Comparison of ENCODE assay signal across 22 cellular contexts in genomic region chr2:176378323-176378722, GRCh38.
A peak's percentile ranks its signal among the peaks of the same experiment; 100 is the strongest.
DNase-seq lines count a peak whose midpoint lies in the region; ATAC-seq, FAIRE-seq and TF ChIP-seq lines count a peak whose summit lies in the region.
"Had no signal": no experiment of that assay in that cellular context is flagged by ENCODE, and none has a peak within 500 bp of the region (broad histone marks: within the 10 kb centered on the region; RNA-seq: fewer than 3 reads in every experiment).

No MANE protein-coding gene starts in this region.

- no peaks in the 10 kb centered on the region for H4K20me1 ChIP-seq in K562 (replicated peaks; ENCODE audit: control insufficient read depth, insufficient read depth, low read length)
- H4K20me1 ChIP-seq: BLaER1 had no signal

- TF ChIP-seq EP300 in K562 (IDR thresholded peaks at IDR 0.05; ENCODE audit: low read length) = no peak

- H3K9me1 ChIP-seq in K562 (ENCODE audit: control insufficient read depth, insufficient read depth, low read length) = no peaks in the 10 kb centered on the region

- no peaks in the 10 kb centered on the region for H3K27me3 ChIP-seq in K562 (ENCODE audit: control insufficient read depth in 2 of 2, insufficient read depth in 2 of 2, low read length in 2 of 2)
- no peaks in the 10 kb centered on the region for H3K27me3 ChIP-seq in colonic mucosa
- H3K27me3 ChIP-seq: BE2C, BLaER1 had no signal

- POLR2A ChIA-PET in K562 (lab: Yijun Ruan, JAX) = no interaction called here

- H3K27ac ChIP-seq in K562 (ENCODE audit: extremely low read depth, low read depth, low read length) (no peak overlapping the region), kidney (ENCODE audit: low read depth in 2 of 2, low read length in 2 of 2) (no peak overlapping the region), colonic mucosa (no peak overlapping the region)
- H3K27ac ChIP-seq: 22Rv1, BLaER1 had no signal

- H2AFZ ChIP-seq in K562 (ENCODE audit: low read depth, low read length) = no peak overlapping the region

- intact Hi-C loops in K562 (cut with micrococcal nuclease) (loop anchor here (10.0 kb wide), 1 partner anchor 234 kb away; no protein-coding TSS in a partner anchor), kidney (cut with DNase I) (no loop called here), colonic mucosa (cut with DNase I) (no loop called here)

- H3K4me2 ChIP-seq in K562 (ENCODE audit: insufficient read depth, low read length) = no peak overlapping the region
- H3K4me2 ChIP-seq: BLaER1 had no signal

- no peak for ATAC-seq in K562
- ATAC-seq in GM21515 (IDR thresholded peaks at IDR 0.05; ENCODE audit: unreplicated experiment) = no peak
- ATAC-seq: CD8-positive, alpha-beta T cell had no signal

- H3K9ac ChIP-seq in K562 (ENCODE audit: insufficient read depth in 1 of 2, low read depth in 2 of 2, low read length in 2 of 2) = no peak overlapping the region
- no peak overlapping the region for H3K9ac ChIP-seq in kidney (ENCODE audit: low read length in 2 of 2)
- H3K9ac ChIP-seq in colonic mucosa (ENCODE audit: low read depth in 2 of 2, low read length in 2 of 2) = no peak overlapping the region
- H3K9ac ChIP-seq: BLaER1 had no signal

- in situ Hi-C loops in K562 (cut with MboI) = no loop called here

- H3K79me2 ChIP-seq in K562 (ENCODE audit: control insufficient read depth, insufficient read depth, low read length) = no peaks in the 10 kb centered on the region

- H3K9me3 ChIP-seq in K562 (replicated peaks; ENCODE audit: control insufficient read depth, insufficient read depth, low read depth, low read length) (no peaks in the 10 kb centered on the region), kidney (ENCODE audit: control insufficient read depth in 1 of 2, low read length in 2 of 2) (peaks cover 0 to 5% of the 10 kb centered on the region in 2 donors), colonic mucosa (no peaks in the 10 kb centered on the region)
- H3K9me3 ChIP-seq: BE2C had no signal

- TF ChIP-seq RAD21 in K562 (CRISPR knock-in tag; conservative IDR thresholded peaks at IDR 0.05 in 1 of 2, IDR thresholded peaks at IDR 0.05 in 1 of 2) = no peak

- no peak for DNase-seq in RCC 7860 (ENCODE audit: low spot score)
- DNase-seq in K562 (ENCODE audit: extremely low read depth in 1 of 4, low spot score in 3 of 4) = no peak
- DNase-seq in kidney = no peak
- no peak for DNase-seq in colonic mucosa
- DNase-seq in RKO (ENCODE audit: low spot score) = no peak
- DNase-seq: ACHN; BE2C; C1 segment of cervical spinal cord; Caco-2; Calu3; CD4-positive, alpha-beta T cell; CD8-positive, alpha-beta T cell; DMS79 treated with DMSO at 0.1 percent for 48 hours; GF-D8 had no signal

- H3K4me3 ChIP-seq in K562 (no peak overlapping the region), kidney (ENCODE audit: low read length in 2 of 2) (no peak overlapping the region), colonic mucosa (no peak overlapping the region)
- H3K4me3 ChIP-seq: BLaER1 had no signal

- H3K36me3 ChIP-seq in K562 (ENCODE audit: control insufficient read depth, insufficient read depth, low read length) (no peaks in the 10 kb centered on the region), kidney (ENCODE audit: control insufficient read depth in 1 of 2, insufficient read depth in 2 of 2, low read length in 2 of 2) (no peaks in the 10 kb centered on the region), colonic mucosa (no peaks in the 10 kb centered on the region)
- H3K36me3 ChIP-seq: BE2C, BLaER1 had no signal

- H3K4me1 ChIP-seq in K562 (replicated peaks in 1 of 2; ENCODE audit: control insufficient read depth in 2 of 2, insufficient read depth in 2 of 2, low read length in 2 of 2) (no peaks in the 10 kb centered on the region), kidney (ENCODE audit: control insufficient read depth in 1 of 2, insufficient read depth in 1 of 2, low read depth in 1 of 2, low read length in 2 of 2) (no peaks in the 10 kb centered on the region), colonic mucosa (no peaks in the 10 kb centered on the region)
- H3K4me1 ChIP-seq: BE2C, BLaER1, Caco-2 had no signal

- FAIRE-seq in A204.1 (lab: Jason Lieb, UNC) (peak; percentile 77), RCC 7860 (lab: Jason Lieb, UNC) (peak; percentile 21), K562 (lab: Jason Lieb, UNC) (no peak), kidney (lab: Jason Lieb, UNC) (peak; percentile 19)
- FAIRE-seq: D721Med, G401.6, GM12891, GM19239 had no signal

- TF ChIP-seq POLR2A in K562 (conservative IDR thresholded peaks at IDR 0.05) = no peak

- 4% methylated on average over 1 of the region's 1 CpG for WGBS in K562 (ENCODE audit: insufficient coverage, low coverage, missing lambda C conversion rate)

- CTCF ChIA-PET in K562 (lab: Yijun Ruan, JAX; ENCODE audit: low intra/inter-chr PET ratio) = no interaction called here

- BruUV-seq in K562 (replicated peaks; lab: Mats Ljungman, UMichigan) = no TSS peak

- TF ChIP-seq CTCF in K562 (IDR thresholded peaks at IDR 0.05 in 2 of 3, conservative IDR thresholded peaks at IDR 0.05 in 1 of 3; ENCODE audit: insufficient read depth in 2 of 3, low read depth in 1 of 3, low read length in 3 of 3) = no peak
- TF ChIP-seq CTCF in kidney (IDR thresholded peaks at IDR 0.05; ENCODE audit: borderline replicate concordance, extremely low read depth, insufficient read depth) = no peak
- TF ChIP-seq CTCF in colonic mucosa (IDR thresholded peaks at IDR 0.05) = no peak

TF ChIP-seq in K562, 482 proteins besides CTCF, POLR2A, EP300 and RAD21 (continues in another document):
- TF ChIP-seq HDAC2 (IDR thresholded peaks at IDR 0.05) = no peak
- TF ChIP-seq NCOA6 (IDR thresholded peaks at IDR 0.05) = no peak
- TF ChIP-seq REST (CRISPR knock-in tag; IDR thresholded peaks at IDR 0.05; ENCODE audit: low read depth) = no peak
- TF ChIP-seq SETDB1 (IDR thresholded peaks at IDR 0.05; ENCODE audit: low read length) = no peak
- TF ChIP-seq THRAP3 (IDR thresholded peaks at IDR 0.05; ENCODE audit: borderline replicate concordance) = no peak
- TF ChIP-seq HSF4 (CRISPR knock-in tag; IDR thresholded peaks at IDR 0.05; ENCODE audit: borderline replicate concordance) = no peak
- no peak for TF ChIP-seq SMARCA5 (IDR thresholded peaks at IDR 0.05)
- TF ChIP-seq, protein P1, sequence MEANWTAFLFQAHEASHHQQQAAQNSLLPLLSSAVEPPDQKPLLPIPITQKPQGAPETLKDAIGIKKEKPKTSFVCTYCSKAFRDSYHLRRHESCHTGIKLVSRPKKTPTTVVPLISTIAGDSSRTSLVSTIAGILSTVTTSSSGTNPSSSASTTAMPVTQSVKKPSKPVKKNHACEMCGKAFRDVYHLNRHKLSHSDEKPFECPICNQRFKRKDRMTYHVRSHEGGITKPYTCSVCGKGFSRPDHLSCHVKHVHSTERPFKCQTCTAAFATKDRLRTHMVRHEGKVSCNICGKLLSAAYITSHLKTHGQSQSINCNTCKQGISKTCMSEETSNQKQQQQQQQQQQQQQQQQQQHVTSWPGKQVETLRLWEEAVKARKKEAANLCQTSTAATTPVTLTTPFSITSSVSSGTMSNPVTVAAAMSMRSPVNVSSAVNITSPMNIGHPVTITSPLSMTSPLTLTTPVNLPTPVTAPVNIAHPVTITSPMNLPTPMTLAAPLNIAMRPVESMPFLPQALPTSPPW (CRISPR knock-in tag; IDR thresholded peaks at IDR 0.05) = no peak
- TF ChIP-seq STAT5A (IDR thresholded peaks at IDR 0.05; ENCODE audit: borderline replicate concordance, low read length) = no peak
- no peak for TF ChIP-seq HMG20B (CRISPR knock-in tag; IDR thresholded peaks at IDR 0.05)
- no peak for TF ChIP-seq KDM2B (CRISPR knock-in tag; IDR thresholded peaks at IDR 0.05)
- TF ChIP-seq SMARCA4 (IDR thresholded peaks at IDR 0.05) = no peak
- TF ChIP-seq, protein P2, sequence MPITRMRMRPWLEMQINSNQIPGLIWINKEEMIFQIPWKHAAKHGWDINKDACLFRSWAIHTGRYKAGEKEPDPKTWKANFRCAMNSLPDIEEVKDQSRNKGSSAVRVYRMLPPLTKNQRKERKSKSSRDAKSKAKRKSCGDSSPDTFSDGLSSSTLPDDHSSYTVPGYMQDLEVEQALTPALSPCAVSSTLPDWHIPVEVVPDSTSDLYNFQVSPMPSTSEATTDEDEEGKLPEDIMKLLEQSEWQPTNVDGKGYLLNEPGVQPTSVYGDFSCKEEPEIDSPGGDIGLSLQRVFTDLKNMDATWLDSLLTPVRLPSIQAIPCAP (CRISPR knock-in tag; IDR thresholded peaks at IDR 0.05; ENCODE audit: borderline replicate concordance) = no peak
- TF ChIP-seq POLR2AphosphoS2 (IDR thresholded peaks at IDR 0.05; ENCODE audit: low read length) = no peak
